In genomic region chr7:115707236-115707635, GRCh38 we compare ENCODE assay signal across 9 cellular contexts.
DNase-seq lines count a peak whose midpoint lies in the region; ATAC-seq and TF ChIP-seq lines count a peak whose summit lies in the region.
"Had no signal": no experiment of that assay in that cellular context is flagged by ENCODE, and none has a peak within 500 bp of the region (broad histone marks: within the 10 kb centered on the region; RNA-seq: fewer than 3 reads in every experiment).

No MANE protein-coding gene starts in this region.

- no peak overlapping the region for H3K4me3 Mint-ChIP-seq in activated naive CD4-positive, alpha-beta T cell treated with anti-CD3 and anti-CD28 coated beads for 36 hours
- no peak overlapping the region for H3K4me3 Mint-ChIP-seq in chondrocyte (ENCODE audit: unreplicated experiment)

- H3K9me3 Mint-ChIP-seq in activated naive CD4-positive, alpha-beta T cell treated with anti-CD3 and anti-CD28 coated beads for 36 hours = no peaks in the 10 kb centered on the region
- H3K9me3 Mint-ChIP-seq in chondrocyte (ENCODE audit: low read depth) = no peaks in the 10 kb centered on the region

- no peak overlapping the region for H3K27ac ChIP-seq in smooth muscle cell (ENCODE audit: low read depth)
- no peak overlapping the region for H3K27ac ChIP-seq in aorta (ENCODE audit: low read depth in 1 of 2, low read length in 2 of 2)

- WGBS in smooth muscle cell (ENCODE audit: low lambda C conversion rate) = 72% methylated on average over 6 of the region's 6 CpGs
- 59 to 64% methylated on average over 6 of the region's 6 CpGs for WGBS in aorta, 2 donors

- H4K20me1 ChIP-seq in smooth muscle cell (ENCODE audit: low read depth) = no peaks in the 10 kb centered on the region

- no peak overlapping the region for H2AFZ ChIP-seq in smooth muscle cell (ENCODE audit: low read depth)

- H3K4me1 ChIP-seq in smooth muscle cell (ENCODE audit: low read depth) (no peaks in the 10 kb centered on the region), aorta (ENCODE audit: control insufficient read depth in 1 of 2, insufficient read depth in 2 of 2, low read length in 2 of 2) (no peaks in the 10 kb centered on the region)

- H3K4me3 ChIP-seq in smooth muscle cell (no peak overlapping the region), aorta (ENCODE audit: low read length in 2 of 2) (no peak overlapping the region)

- H3K27me3 Mint-ChIP-seq in activated naive CD4-positive, alpha-beta T cell treated with anti-CD3 and anti-CD28 coated beads for 36 hours (ENCODE audit: low read depth) = no peaks in the 10 kb centered on the region
- no peaks in the 10 kb centered on the region for H3K27me3 Mint-ChIP-seq in chondrocyte (ENCODE audit: low read depth)

- CTCF ChIA-PET in activated naive CD4-positive, alpha-beta T cell treated with anti-CD3 and anti-CD28 coated beads for 36 hours (lab: Charles Lee) = interaction anchor here (0.7 kb wide), 1 partner anchor 86 kb away, joined by 3 read pairs; no protein-coding TSS in a partner anchor

- H3K36me3 Mint-ChIP-seq in activated naive CD4-positive, alpha-beta T cell treated with anti-CD3 and anti-CD28 coated beads for 36 hours (ENCODE audit: low read depth) = no peaks in the 10 kb centered on the region
- no peaks in the 10 kb centered on the region for H3K36me3 Mint-ChIP-seq in chondrocyte (ENCODE audit: low read depth)

- intact Hi-C loops in activated naive CD4-positive, alpha-beta T cell treated with anti-CD3 and anti-CD28 coated beads for 36 hours (cut with micrococcal nuclease) = loop anchor here (1.0 to 2.0 kb wide), 2 partner anchors 842 to 1624 kb away; no protein-coding TSS in a partner anchor
- intact Hi-C loops in aorta (cut with DNase I) = no loop called here

- H3K79me2 ChIP-seq in smooth muscle cell (ENCODE audit: low read depth) = no peaks in the 10 kb centered on the region

- peak; percentile 69 for TF ChIP-seq CTCF in chondrocyte (IDR thresholded peaks at IDR 0.05)
- TF ChIP-seq CTCF in smooth muscle cell (IDR thresholded peaks at IDR 0.05; ENCODE audit: borderline replicate concordance, insufficient read depth, poor library complexity, severe bottlenecking) = peak; percentile 19

- no peak overlapping the region for H3K9ac ChIP-seq in smooth muscle cell (ENCODE audit: low read depth)

- H3K9me3 ChIP-seq in smooth muscle cell (replicated peaks; ENCODE audit: low read depth) (no peaks in the 10 kb centered on the region), aorta (ENCODE audit: control insufficient read depth, low read length) (no peaks in the 10 kb centered on the region)

- peak; percentile 22 for DNase-seq in activated naive CD4-positive, alpha-beta T cell treated with anti-CD3 and anti-CD28 coated beads for 36 hours
- DNase-seq in activated naive CD4-positive, alpha-beta T cell treated with anti-CD3 and anti-CD28 coated beads, Interleukin-2, amount 50 U/mL, for 16 hours = no peak
- DNase-seq in NCI-H1694 (lab: John Stamatoyannopoulos, UW) (peak; percentile 40), chondrocyte (ENCODE audit: low spot score) (no peak), smooth muscle cell (lab: John Stamatoyannopoulos, UW; ENCODE audit: unreplicated experiment) (no peak), KG1 (lab: John Stamatoyannopoulos, UW) (no peak), aorta (no peak), anterior cingulate cortex (lab: John Stamatoyannopoulos, UW) (no peak)
- DNase-seq: stimulated activated CD4-positive, alpha-beta T cell treated with anti-CD3 and anti-CD28 coated beads, Interleukin-4, amount 100 ng/mL, for 24 hours had no signal

- no peak overlapping the region for H3K27ac Mint-ChIP-seq in activated naive CD4-positive, alpha-beta T cell treated with anti-CD3 and anti-CD28 coated beads for 36 hours
- H3K27ac Mint-ChIP-seq in chondrocyte (ENCODE audit: unreplicated experiment) = no peak overlapping the region

- H3F3A ChIP-seq in smooth muscle cell (ENCODE audit: low read depth) = no peaks in the 10 kb centered on the region

- H3K36me3 ChIP-seq in smooth muscle cell (ENCODE audit: low read depth) (no peaks in the 10 kb centered on the region), aorta (ENCODE audit: control insufficient read depth in 1 of 2, insufficient read depth in 2 of 2, low read length in 1 of 2) (no peaks in the 10 kb centered on the region)

- no peak overlapping the region for H3K4me2 ChIP-seq in smooth muscle cell

- H3K27me3 ChIP-seq in smooth muscle cell (ENCODE audit: low read depth) (no peaks in the 10 kb centered on the region), aorta (ENCODE audit: control insufficient read depth in 1 of 2, insufficient read depth in 2 of 2, low read length in 1 of 2) (no peaks in the 10 kb centered on the region)

- no peak for ATAC-seq in aorta (ENCODE audit: low FRiP score)

- no peaks in the 10 kb centered on the region for H3K4me1 Mint-ChIP-seq in activated naive CD4-positive, alpha-beta T cell treated with anti-CD3 and anti-CD28 coated beads for 36 hours (ENCODE audit: low read depth)
- no peaks in the 10 kb centered on the region for H3K4me1 Mint-ChIP-seq in chondrocyte (ENCODE audit: low read depth)

Comparison
In these comparisons a context has a peak if more than half of its experiments do, and no peak if none do; other contexts are left out.
1. DNase-seq: peak in activated naive CD4-positive, alpha-beta T cell treated with anti-CD3 and anti-CD28 coated beads for 36 hours (single experiment) and NCI-H1694 (single experiment); none in activated naive CD4-positive, alpha-beta T cell treated with anti-CD3 and anti-CD28 coated beads, Interleukin-2, amount 50 U/mL, for 16 hours (single experiment), chondrocyte (single experiment), smooth muscle cell (single experiment), KG1 (single experiment), aorta (0 of 2) and anterior cingulate cortex (0 of 58).